ENCODE assay signal across 10 cellular contexts in the genomic region with DNA sequence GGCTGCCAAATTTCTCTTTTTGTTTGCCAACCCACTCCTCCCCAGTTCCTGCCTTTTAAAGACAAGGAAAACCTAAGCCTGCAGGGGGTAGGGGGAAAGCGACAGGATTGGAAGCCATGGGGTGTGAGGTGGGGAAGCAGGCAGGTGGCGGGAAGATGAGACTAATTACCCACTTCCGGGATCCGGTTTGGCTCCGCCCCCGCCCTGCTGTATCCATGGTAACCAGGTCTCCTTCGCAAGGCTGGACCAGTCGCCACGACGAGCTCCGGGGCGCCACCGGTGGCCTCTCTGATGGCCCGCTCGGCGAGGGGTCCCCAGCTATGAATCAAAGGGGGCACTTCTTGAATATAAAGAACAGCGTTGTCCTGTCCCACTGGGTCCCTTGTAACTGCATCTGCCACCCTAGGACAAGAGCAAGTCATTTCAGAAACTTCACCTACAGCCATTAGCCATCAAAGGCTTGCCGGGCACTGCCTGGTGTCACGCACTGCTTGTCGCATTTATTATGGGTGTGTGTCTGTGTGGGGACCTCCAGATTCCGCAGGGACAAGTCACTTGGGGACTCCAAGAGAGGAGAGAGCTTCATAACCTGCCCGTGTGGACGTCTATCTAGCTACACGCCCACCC. TPM values are rescaled to one million over a fixed set of nuclear protein-coding genes. Genes with fewer than 3 reads are reported as not detected.
DNase-seq lines count a peak whose midpoint lies in the region; ATAC-seq, FAIRE-seq and TF ChIP-seq lines count a peak whose summit lies in the region.
"Had no signal": no experiment of that assay in that cellular context is flagged by ENCODE, and none has a peak within 500 bp of the region (broad histone marks: within the 10 kb centered on the region; RNA-seq: fewer than 3 reads in every experiment).

No MANE protein-coding gene starts in this region.

- CTCF ChIA-PET in Caco-2 (lab: Charles Lee) (interaction anchor here (0.5 kb wide), 1 partner anchor 13 kb away, joined by 3 read pairs; no protein-coding TSS in a partner anchor), PC-3 (lab: Charles Lee) (no interaction called here)

- intact Hi-C loops in Caco-2 (cut with micrococcal nuclease; ENCODE audit: unreplicated experiment) (no loop called here), PC-3 (cut with micrococcal nuclease) (no loop called here), psoas muscle (cut with DNase I) (no loop called here)

- POLR2A ChIA-PET in Caco-2 (lab: Charles Lee) = no interaction called here
- POLR2A ChIA-PET in PC-3 (lab: Charles Lee; ENCODE audit: unreplicated experiment) = no interaction called here

- H2AFZ ChIP-seq in PC-3 (ENCODE audit: low read length) = no peak overlapping the region

- no peaks in the 10 kb centered on the region for H3K9me2 ChIP-seq in PC-3 (replicated peaks; ENCODE audit: low read length)

- no peaks in the 10 kb centered on the region for H3K36me3 ChIP-seq in Caco-2 (ENCODE audit: control insufficient read depth, insufficient read depth, low read length)
- H3K36me3 ChIP-seq in PC-3 (ENCODE audit: low read depth, low read length) = no peaks in the 10 kb centered on the region
- H3K36me3 ChIP-seq in psoas muscle (ENCODE audit: insufficient read depth in 1 of 2, low read depth in 1 of 2) = no peaks in the 10 kb centered on the region

- H3K9me3 ChIP-seq in Caco-2 (no peaks in the 10 kb centered on the region), PC-3 (ENCODE audit: low read length) (no peaks in the 10 kb centered on the region), psoas muscle (no peaks in the 10 kb centered on the region)

- BruUV-seq in Caco-2 (replicated peaks; lab: Mats Ljungman, UMichigan) (no TSS peak), PC-3 (replicated peaks; lab: Mats Ljungman, UMichigan) (no TSS peak)

- no peaks in the 10 kb centered on the region for H3K27me3 Mint-ChIP-seq in Caco-2 (ENCODE audit: insufficient read depth, unreplicated experiment)
- peaks cover 42% of the 10 kb centered on the region for H3K27me3 Mint-ChIP-seq in stimulated activated memory B cell treated with anti-CD40 and anti-IgM and Interleukin-4, amounts not matched to agents 10 μg/mL and 1 μg/mL and 100 μg/mL, for 72 hours

- H3K9ac ChIP-seq in PC-3 (ENCODE audit: low read length) = no peak overlapping the region

- no peaks in the 10 kb centered on the region for H4K20me1 ChIP-seq in PC-3 (ENCODE audit: low read length)

- peaks cover 13% of the 10 kb centered on the region; the same call in 1 of the 2 replicates for H3K4me1 ChIP-seq in Caco-2
- peaks cover 11% of the 10 kb centered on the region for H3K4me1 ChIP-seq in PC-3 (ENCODE audit: insufficient read depth, low read length)
- no peaks in the 10 kb centered on the region for H3K4me1 ChIP-seq in psoas muscle

- H3K4me3 ChIP-seq in Caco-2 (ENCODE audit: low read depth, low read length) = no peak overlapping the region
- H3K4me3 ChIP-seq in PC-3 (ENCODE audit: low read length) = no peak overlapping the region
- no peak overlapping the region for H3K4me3 ChIP-seq in psoas muscle

- DNase-seq in Caco-2 = peak; percentile 78
- DNase-seq in NCI-H1930 (lab: John Stamatoyannopoulos, UW) = peak; percentile 78 to 85
- DNase-seq in activated CD8-positive, alpha-beta memory T cell treated with anti-CD3 and anti-CD28 coated beads for 48 hours (ENCODE audit: low read depth in 2 of 3, low spot score in 2 of 3) = peak; percentile 17 to 41 (median 25)
- peak; percentile 91 for DNase-seq in iPS-NIHi11 (ENCODE audit: low spot score)
- no peak for DNase-seq in D721Med (ENCODE audit: insufficient read length, low spot score)
- DNase-seq in PC-3 = no peak
- DNase-seq in psoas muscle = no peak

- no peaks in the 10 kb centered on the region for H3K79me2 ChIP-seq in PC-3 (ENCODE audit: low read length)

- TF ChIP-seq CTCF in Caco-2 (IDR thresholded peaks at IDR 0.05; ENCODE audit: insufficient read depth in 1 of 2, low read depth in 1 of 2, low read length in 1 of 2, severe bottlenecking in 1 of 2, unreplicated experiment in 1 of 2) (peak in 1 of 2 experiments; percentile 18), D721Med (IDR thresholded peaks at IDR 0.05; ENCODE audit: insufficient read depth, missing control alignments) (no peak), PC-3 (conservative IDR thresholded peaks at IDR 0.05; ENCODE audit: low read depth, low read length) (no peak), psoas muscle (IDR thresholded peaks at IDR 0.05) (no peak)

- H3K27ac ChIP-seq in PC-3 (ENCODE audit: low read length) (no peak overlapping the region), psoas muscle (no peak overlapping the region)

- H3K36me3 Mint-ChIP-seq in Caco-2 (ENCODE audit: insufficient read depth, unreplicated experiment) = no peaks in the 10 kb centered on the region
- H3K36me3 Mint-ChIP-seq in stimulated activated memory B cell treated with anti-CD40 and anti-IgM and Interleukin-4, amounts not matched to agents 10 μg/mL and 1 μg/mL and 100 μg/mL, for 72 hours = no peaks in the 10 kb centered on the region

- no peak overlapping the region for H3K4me3 Mint-ChIP-seq in Caco-2 (ENCODE audit: unreplicated experiment)
- H3K4me3 Mint-ChIP-seq in stimulated activated memory B cell treated with anti-CD40 and anti-IgM and Interleukin-4, amounts not matched to agents 10 μg/mL and 1 μg/mL and 100 μg/mL, for 72 hours = peak overlapping the region; percentile 18
- H3K4me3 Mint-ChIP-seq: T-helper 1 cell treated with Interleukin-12 subunit alpha and Interleukin-12 subunit beta and Interleukin-4 antibody, amounts not matched to agents 30 μg/mL and 1 μg/mL, for 36 hours had no signal

- no peaks in the 10 kb centered on the region for H3K4me1 Mint-ChIP-seq in Caco-2 (ENCODE audit: low read depth, unreplicated experiment)
- H3K4me1 Mint-ChIP-seq in stimulated activated memory B cell treated with anti-CD40 and anti-IgM and Interleukin-4, amounts not matched to agents 10 μg/mL and 1 μg/mL and 100 μg/mL, for 72 hours = peaks cover 10% of the 10 kb centered on the region

- peak; percentile 45 for ATAC-seq in stimulated activated memory B cell treated with anti-CD40 and anti-IgM and Interleukin-4, amounts not matched to agents 10 μg/mL and 1 μg/mL and 100 μg/mL, for 72 hours
- ATAC-seq in PC-3 (no peak), psoas muscle (no peak)

- H3K27me3 ChIP-seq in Caco-2 (replicated peaks; ENCODE audit: control insufficient read depth, insufficient read depth, low read length) = no peaks in the 10 kb centered on the region
- H3K27me3 ChIP-seq in PC-3 (ENCODE audit: low read length) = no peaks in the 10 kb centered on the region
- peaks cover 0 to 13% (median 0%) of the 10 kb centered on the region in 3 donors for H3K27me3 ChIP-seq in psoas muscle (ENCODE audit: insufficient read depth in 3 of 3, low read length in 2 of 3)

- no peak overlapping the region for H3K4me2 ChIP-seq in PC-3 (ENCODE audit: low read length)

- H3K27ac Mint-ChIP-seq in Caco-2 (ENCODE audit: unreplicated experiment) = no peak overlapping the region
- H3K27ac Mint-ChIP-seq in stimulated activated memory B cell treated with anti-CD40 and anti-IgM and Interleukin-4, amounts not matched to agents 10 μg/mL and 1 μg/mL and 100 μg/mL, for 72 hours = no peak overlapping the region
- H3K27ac Mint-ChIP-seq: T-helper 1 cell treated with Interleukin-12 subunit alpha and Interleukin-12 subunit beta and Interleukin-4 antibody, amounts not matched to agents 30 μg/mL and 1 μg/mL, for 36 hours had no signal

- 16 to 19% (median 18%) methylated on average over 24 of the region's 24 CpGs for WGBS in psoas muscle, 3 donors

- H3K9me3 Mint-ChIP-seq in Caco-2 (ENCODE audit: unreplicated experiment) = no peaks in the 10 kb centered on the region
- no peaks in the 10 kb centered on the region for H3K9me3 Mint-ChIP-seq in stimulated activated memory B cell treated with anti-CD40 and anti-IgM and Interleukin-4, amounts not matched to agents 10 μg/mL and 1 μg/mL and 100 μg/mL, for 72 hours
- H3K9me3 Mint-ChIP-seq: T-helper 1 cell treated with Interleukin-12 subunit alpha and Interleukin-12 subunit beta and Interleukin-4 antibody, amounts not matched to agents 30 μg/mL and 1 μg/mL, for 36 hours had no signal

- H3F3A ChIP-seq in PC-3 (ENCODE audit: low read length, unreplicated experiment) = no peaks in the 10 kb centered on the region

- FAIRE-seq in D721Med (lab: Jason Lieb, UNC) = no peak
- FAIRE-seq: G401.6 had no signal

RNA-seq across cellular contexts. Expression of gene LMTK2, which starts 55.4 kb away (rescaled TPM):
- total RNA-seq in Caco-2 (2022) = 21.9 and 22.3 TPM in 2 replicates
- 9.0 and 16.0 TPM in 2 replicates for total RNA-seq in PC-3 (2014; rRNA removed)
- total RNA-seq in psoas muscle = 10 to 100 TPM; 12.7 to 25.0 (median 16.1) TPM
- 10 to 100 TPM in 1 of 3 donors, 1 to 10 TPM in 2; 3.6 to 13.5 (median 4.8) TPM for polyA plus RNA-seq in psoas muscle

Comparison
In these comparisons a context has a peak if more than half of its experiments do, and no peak if none do; other contexts are left out.
1. DNase-seq: peak in Caco-2 (2 of 2), NCI-H1930 (2 of 2), activated CD8-positive, alpha-beta memory T cell treated with anti-CD3 and anti-CD28 coated beads for 48 hours (3 of 3) and iPS-NIHi11 (single experiment); none in D721Med (single experiment), PC-3 (single experiment) and psoas muscle (0 of 2).